In genomic region chr7:25686493-25686892, GRCh38 we compare ENCODE assay signal across 30 cellular contexts.
"Had no signal": no experiment of that assay in that cellular context is flagged by ENCODE, and none has a peak within 500 bp of the region (broad histone marks: within the 10 kb centered on the region; RNA-seq: fewer than 3 reads in every experiment).

No MANE protein-coding gene starts in this region.

- H3K27ac ChIP-seq: neutrophil, pancreas, psoas muscle, right lobe of liver, sigmoid colon, stomach, suprapubic skin, testis, tibial artery, transverse colon, upper lobe of left lung, vagina had no signal

- H3K36me3 ChIP-seq: neutrophil, pancreas, right lobe of liver, sigmoid colon, stomach, suprapubic skin, tibial artery, transverse colon, upper lobe of left lung, vagina had no signal

- H3K4me1 ChIP-seq: pancreas, right lobe of liver, sigmoid colon, stomach, testis, transverse colon, upper lobe of left lung, vagina had no signal

- H3K9me3 Mint-ChIP-seq: natural killer cell; stimulated activated effector memory CD8-positive, alpha-beta T cell treated with anti-CD3 and anti-CD28 coated beads, Interleukin-12 subunit alpha, Interleukin-12 subunit beta, amount 100 ng/mL, for 72 hours; stimulated activated naive B cell treated with anti-CD40 and anti-IgM and Interleukin-4, amounts not matched to agents 10 μg/mL and 1 μg/mL and 100 μg/mL, for 72 hours; stimulated activated naive CD8-positive, alpha-beta T cell treated with anti-CD3 and anti-CD28 coated beads, Interleukin-15, Interleukin-2, amounts not matched to agents 100 ng/mL and 50 ng/mL, for 24 hours had no signal

- H3K4me1 Mint-ChIP-seq: natural killer cell; stimulated activated effector memory CD8-positive, alpha-beta T cell treated with anti-CD3 and anti-CD28 coated beads, Interleukin-12 subunit alpha, Interleukin-12 subunit beta, amount 100 ng/mL, for 72 hours; stimulated activated naive B cell treated with anti-CD40 and anti-IgM and Interleukin-4, amounts not matched to agents 10 μg/mL and 1 μg/mL and 100 μg/mL, for 72 hours had no signal

- H3K36me3 Mint-ChIP-seq: natural killer cell; stimulated activated effector memory CD8-positive, alpha-beta T cell treated with anti-CD3 and anti-CD28 coated beads, Interleukin-12 subunit alpha, Interleukin-12 subunit beta, amount 100 ng/mL, for 72 hours; stimulated activated naive B cell treated with anti-CD40 and anti-IgM and Interleukin-4, amounts not matched to agents 10 μg/mL and 1 μg/mL and 100 μg/mL, for 72 hours had no signal

- H3K27ac Mint-ChIP-seq: naive thymus-derived CD4-positive, alpha-beta T cell; natural killer cell; progenitor cell of endocrine pancreas; stimulated activated effector memory CD8-positive, alpha-beta T cell treated with anti-CD3 and anti-CD28 coated beads, Interleukin-12 subunit alpha, Interleukin-12 subunit beta, amount 100 ng/mL, for 72 hours; stimulated activated naive B cell treated with anti-CD40 and anti-IgM and Interleukin-4, amounts not matched to agents 10 μg/mL and 1 μg/mL and 100 μg/mL, for 72 hours; stimulated activated naive CD8-positive, alpha-beta T cell treated with anti-CD3 and anti-CD28 coated beads, Interleukin-15, Interleukin-2, amounts not matched to agents 100 ng/mL and 50 ng/mL, for 24 hours had no signal

- H3K9me3 ChIP-seq: neutrophil, pancreas, psoas muscle, right lobe of liver, sigmoid colon, stomach, suprapubic skin, testis, tibial artery, transverse colon, upper lobe of left lung, vagina had no signal

- H3K27me3 ChIP-seq: neutrophil, pancreas, right lobe of liver, sigmoid colon, suprapubic skin, testis, tibial artery, transverse colon, upper lobe of left lung, vagina had no signal

- H3K4me3 ChIP-seq: pancreas, psoas muscle, right lobe of liver, sigmoid colon, stomach, suprapubic skin, testis, tibial artery, transverse colon, upper lobe of left lung, vagina had no signal

- H3K4me3 Mint-ChIP-seq: naive thymus-derived CD4-positive, alpha-beta T cell; natural killer cell; nephron; neural crest cell; stimulated activated effector memory CD8-positive, alpha-beta T cell treated with anti-CD3 and anti-CD28 coated beads, Interleukin-12 subunit alpha, Interleukin-12 subunit beta, amount 100 ng/mL, for 72 hours; stimulated activated naive B cell treated with anti-CD40 and anti-IgM and Interleukin-4, amounts not matched to agents 10 μg/mL and 1 μg/mL and 100 μg/mL, for 72 hours; stimulated activated naive CD8-positive, alpha-beta T cell treated with anti-CD3 and anti-CD28 coated beads, Interleukin-15, Interleukin-2, amounts not matched to agents 100 ng/mL and 50 ng/mL, for 24 hours had no signal

- ATAC-seq: naive thymus-derived CD4-positive, alpha-beta T cell; natural killer cell; pancreas; right lobe of liver; stimulated activated effector memory CD8-positive, alpha-beta T cell treated with anti-CD3 and anti-CD28 coated beads, Interleukin-12 subunit alpha, Interleukin-12 subunit beta, amount 100 ng/mL, for 72 hours; stimulated activated naive B cell treated with anti-CD40 and anti-IgM and Interleukin-4, amounts not matched to agents 10 μg/mL and 1 μg/mL and 100 μg/mL, for 72 hours had no signal

- DNase-seq: naive thymus-derived CD4-positive, alpha-beta T cell; natural killer cell; nucleus accumbens; pancreas; posterior cingulate gyrus; psoas muscle; right cardiac atrium; right lobe of liver; sigmoid colon; small intestine; stimulated activated CD4-positive, alpha-beta T cell treated with anti-CD3 and anti-CD28 coated beads, Interleukin-15, amount 100 ng/mL, for 24 hours; stimulated activated CD4-positive, alpha-beta T cell treated with anti-CD3 and anti-CD28 coated beads, Interleukin-2, amount 100 ng/mL, for 24 hours; stimulated activated CD4-positive, alpha-beta T cell treated with anti-CD3 and anti-CD28 coated beads, Interleukin-2, amount 100 ng/mL, for 48 hours; stimulated activated CD4-positive, alpha-beta T cell treated with anti-CD3 and anti-CD28 coated beads, Interleukin-4, amount 100 ng/mL, for 24 hours; stimulated activated naive B cell treated with anti-CD40 and anti-IgM and Interleukin-4, amounts not matched to agents 10 μg/mL and 1 μg/mL and 100 μg/mL, for 72 hours; stimulated activated naive CD4-positive, alpha-beta T cell treated with Interleukin-2 at 50 U/mL for 16 hours; stomach; substantia nigra; testis; tibial artery; transverse colon; upper lobe of left lung had no signal
